In the genomic region with DNA sequence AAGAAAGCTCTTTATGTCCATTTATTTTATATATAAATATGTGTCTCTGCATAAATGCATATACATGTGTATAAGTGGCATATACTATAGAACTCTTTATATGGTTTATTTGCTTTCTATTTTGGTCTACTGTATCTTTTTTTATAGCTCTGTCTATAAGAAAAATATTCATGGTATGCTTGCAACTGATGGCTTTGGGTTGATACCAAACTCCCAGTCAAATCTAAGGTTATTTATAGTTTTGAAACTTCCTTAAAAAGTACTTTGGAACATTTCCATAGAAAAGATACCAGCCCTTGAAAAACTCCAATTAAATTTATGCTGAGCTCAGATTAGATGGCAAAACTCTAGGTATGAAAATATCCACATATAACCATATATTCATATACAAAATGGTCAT, we compare ENCODE assay signal across 1 cellular context.
TF ChIP-seq lines count a peak whose summit lies in the region.

No MANE protein-coding gene starts in this region.

TF ChIP-seq in GM23338, 12 proteins besides CTCF, POLR2A, EP300 and RAD21 (continued from another document):
- TF ChIP-seq, protein P1, sequence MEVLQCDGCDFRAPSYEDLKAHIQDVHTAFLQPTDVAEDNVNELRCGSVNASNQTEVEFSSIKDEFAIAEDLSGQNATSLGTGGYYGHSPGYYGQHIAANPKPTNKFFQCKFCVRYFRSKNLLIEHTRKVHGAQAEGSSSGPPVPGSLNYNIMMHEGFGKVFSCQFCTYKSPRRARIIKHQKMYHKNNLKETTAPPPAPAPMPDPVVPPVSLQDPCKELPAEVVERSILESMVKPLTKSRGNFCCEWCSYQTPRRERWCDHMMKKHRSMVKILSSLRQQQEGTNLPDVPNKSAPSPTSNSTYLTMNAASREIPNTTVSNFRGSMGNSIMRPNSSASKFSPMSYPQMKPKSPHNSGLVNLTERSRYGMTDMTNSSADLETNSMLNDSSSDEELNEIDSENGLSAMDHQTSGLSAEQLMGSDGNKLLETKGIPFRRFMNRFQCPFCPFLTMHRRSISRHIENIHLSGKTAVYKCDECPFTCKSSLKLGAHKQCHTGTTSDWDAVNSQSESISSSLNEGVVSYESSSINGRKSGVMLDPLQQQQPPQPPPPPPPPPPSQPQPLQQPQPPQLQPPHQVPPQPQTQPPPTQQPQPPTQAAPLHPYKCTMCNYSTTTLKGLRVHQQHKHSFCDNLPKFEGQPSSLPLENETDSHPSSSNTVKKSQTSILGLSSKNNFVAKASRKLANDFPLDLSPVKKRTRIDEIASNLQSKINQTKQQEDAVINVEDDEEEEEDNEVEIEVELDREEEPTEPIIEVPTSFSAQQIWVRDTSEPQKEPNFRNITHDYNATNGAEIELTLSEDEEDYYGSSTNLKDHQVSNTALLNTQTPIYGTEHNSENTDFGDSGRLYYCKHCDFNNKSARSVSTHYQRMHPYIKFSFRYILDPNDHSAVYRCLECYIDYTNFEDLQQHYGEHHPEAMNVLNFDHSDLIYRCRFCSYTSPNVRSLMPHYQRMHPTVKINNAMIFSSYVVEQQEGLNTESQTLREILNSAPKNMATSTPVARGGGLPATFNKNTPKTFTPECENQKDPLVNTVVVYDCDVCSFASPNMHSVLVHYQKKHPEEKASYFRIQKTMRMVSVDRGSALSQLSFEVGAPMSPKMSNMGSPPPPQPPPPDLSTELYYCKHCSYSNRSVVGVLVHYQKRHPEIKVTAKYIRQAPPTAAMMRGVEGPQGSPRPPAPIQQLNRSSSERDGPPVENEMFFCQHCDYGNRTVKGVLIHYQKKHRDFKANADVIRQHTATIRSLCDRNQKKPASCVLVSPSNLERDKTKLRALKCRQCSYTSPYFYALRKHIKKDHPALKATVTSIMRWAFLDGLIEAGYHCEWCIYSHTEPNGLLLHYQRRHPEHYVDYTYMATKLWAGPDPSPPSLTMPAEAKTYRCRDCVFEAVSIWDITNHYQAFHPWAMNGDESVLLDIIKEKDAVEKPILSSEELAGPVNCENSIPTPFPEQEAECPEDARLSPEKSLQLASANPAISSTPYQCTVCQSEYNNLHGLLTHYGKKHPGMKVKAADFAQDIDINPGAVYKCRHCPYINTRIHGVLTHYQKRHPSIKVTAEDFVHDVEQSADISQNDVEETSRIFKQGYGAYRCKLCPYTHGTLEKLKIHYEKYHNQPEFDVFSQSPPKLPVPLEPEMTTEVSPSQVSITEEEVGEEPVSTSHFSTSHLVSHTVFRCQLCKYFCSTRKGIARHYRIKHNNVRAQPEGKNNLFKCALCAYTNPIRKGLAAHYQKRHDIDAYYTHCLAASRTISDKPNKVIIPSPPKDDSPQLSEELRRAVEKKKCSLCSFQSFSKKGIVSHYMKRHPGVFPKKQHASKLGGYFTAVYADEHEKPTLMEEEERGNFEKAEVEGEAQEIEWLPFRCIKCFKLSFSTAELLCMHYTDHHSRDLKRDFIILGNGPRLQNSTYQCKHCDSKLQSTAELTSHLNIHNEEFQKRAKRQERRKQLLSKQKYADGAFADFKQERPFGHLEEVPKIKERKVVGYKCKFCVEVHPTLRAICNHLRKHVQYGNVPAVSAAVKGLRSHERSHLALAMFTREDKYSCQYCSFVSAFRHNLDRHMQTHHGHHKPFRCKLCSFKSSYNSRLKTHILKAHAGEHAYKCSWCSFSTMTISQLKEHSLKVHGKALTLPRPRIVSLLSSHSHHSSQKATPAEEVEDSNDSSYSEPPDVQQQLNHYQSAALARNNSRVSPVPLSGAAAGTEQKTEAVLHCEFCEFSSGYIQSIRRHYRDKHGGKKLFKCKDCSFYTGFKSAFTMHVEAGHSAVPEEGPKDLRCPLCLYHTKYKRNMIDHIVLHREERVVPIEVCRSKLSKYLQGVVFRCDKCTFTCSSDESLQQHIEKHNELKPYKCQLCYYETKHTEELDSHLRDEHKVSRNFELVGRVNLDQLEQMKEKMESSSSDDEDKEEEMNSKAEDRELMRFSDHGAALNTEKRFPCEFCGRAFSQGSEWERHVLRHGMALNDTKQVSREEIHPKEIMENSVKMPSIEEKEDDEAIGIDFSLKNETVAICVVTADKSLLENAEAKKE (CRISPR knock-in tag; IDR thresholded peaks at IDR 0.05) = no peak
- TF ChIP-seq EZH2phosphoT487 (IDR thresholded peaks at IDR 0.05; ENCODE audit: unreplicated experiment) (no peak), ZNF114 (CRISPR knock-in tag; IDR thresholded peaks at IDR 0.05) (no peak), STAT1 (IDR thresholded peaks at IDR 0.05; ENCODE audit: unreplicated experiment) (no peak), CREB1 (CRISPR knock-in tag; IDR thresholded peaks at IDR 0.05; ENCODE audit: low read depth) (no peak), NANOG (IDR thresholded peaks at IDR 0.05; ENCODE audit: borderline replicate concordance) (no peak)
